Comparison of ENCODE assay signal across 1 cellular context in genomic region chr16:87863327-87863635, GRCh38.
TF ChIP-seq lines count a peak whose summit lies in the region.

No MANE protein-coding gene starts in this region.

TF ChIP-seq in GM12878, 131 proteins besides CTCF, POLR2A, EP300 and RAD21:
- TF ChIP-seq ZNF687 (IDR thresholded peaks at IDR 0.05) (peak; percentile 44; the same call in 1 of the 2 replicates), MLLT1 (IDR thresholded peaks at IDR 0.05) (peak; percentile 95)
TF ChIP-seq in GM12878: peak in this region for 2; not testable (repeated sequence) for 129.
